In the genomic region with DNA sequence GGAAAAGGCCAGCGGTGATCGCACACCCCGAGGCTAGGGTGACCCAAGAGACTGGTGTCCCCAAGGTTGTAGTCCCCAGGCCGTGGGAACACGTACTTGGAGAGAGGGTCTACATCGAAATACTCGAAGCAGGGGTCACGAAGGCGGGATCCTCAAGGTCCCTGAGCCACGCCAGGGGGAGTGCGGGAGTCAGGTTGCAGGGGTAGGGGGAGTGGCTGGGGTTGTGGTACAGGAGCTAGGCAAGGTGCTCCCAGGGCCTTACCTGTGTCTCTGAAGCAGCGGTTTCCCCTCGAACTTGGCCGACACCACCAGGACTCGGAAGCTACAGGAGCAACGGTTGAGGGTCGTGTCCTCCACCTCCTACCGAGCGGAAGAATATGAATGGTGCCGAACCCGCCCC, we compare ENCODE assay signal across 6 cellular contexts. TPM values are rescaled to one million over a fixed set of nuclear protein-coding genes. Genes with fewer than 3 reads are reported as not detected.
DNase-seq lines count a peak whose midpoint lies in the region; ATAC-seq, FAIRE-seq and TF ChIP-seq lines count a peak whose summit lies in the region.
"Not testable (repeated sequence)": the region's sequence is repeated elsewhere in the genome, so short reads cannot be mapped to it uniquely, and the experiment has no call there.

No MANE protein-coding gene starts in this region.

- H3K4me3 ChIP-seq in A549: not testable (repeated sequence)

- not testable (repeated sequence) for H3K27ac Mint-ChIP-seq in activated naive CD8-positive, alpha-beta T cell treated with anti-CD3 and anti-CD28 coated beads, Interleukin-2, amount 50 U/mL, for 24 hours; memory B cell

- not testable (repeated sequence) for H3K9me3 Mint-ChIP-seq in activated naive CD8-positive, alpha-beta T cell treated with anti-CD3 and anti-CD28 coated beads, Interleukin-2, amount 50 U/mL, for 24 hours; memory B cell

- not testable (repeated sequence) for DNase-seq in A549 (ENCODE audit: low read depth in 1 of 2, low spot score in 1 of 2); activated naive CD8-positive, alpha-beta T cell treated with anti-CD3 and anti-CD28 coated beads, Interleukin-2, amount 50 U/mL, for 24 hours; memory B cell (ENCODE audit: low spot score in 2 of 2)

- H3K27ac ChIP-seq in A549: not testable (repeated sequence)

- not testable (repeated sequence) for H3K4me2 ChIP-seq in A549

- TF ChIP-seq EP300 in A549 (IDR thresholded peaks at IDR 0.05): not testable (repeated sequence)

- not testable (repeated sequence) for H3K36me3 Mint-ChIP-seq in activated naive CD8-positive, alpha-beta T cell treated with anti-CD3 and anti-CD28 coated beads, Interleukin-2, amount 50 U/mL, for 24 hours (ENCODE audit: low read depth); memory B cell

- POLR2A ChIA-PET in A549 (lab: Yijun Ruan, JAX): not testable (repeated sequence)

- not testable (repeated sequence) for TF ChIP-seq RAD21 in A549 (conservative IDR thresholded peaks at IDR 0.05 in 1 of 2, IDR thresholded peaks at IDR 0.05 in 1 of 2)

- H3K4me1 ChIP-seq in A549: not testable (repeated sequence)

- H3K27me3 Mint-ChIP-seq in activated naive CD8-positive, alpha-beta T cell treated with anti-CD3 and anti-CD28 coated beads, Interleukin-2, amount 50 U/mL, for 24 hours; memory B cell: not testable (repeated sequence)

- not testable (repeated sequence) for TF ChIP-seq CTCF in A549 (IDR thresholded peaks at IDR 0.05)

- not testable (repeated sequence) for H3K9me3 ChIP-seq in A549

- ATAC-seq in A549 (peak; percentile 57), GM21360 (IDR thresholded peaks at IDR 0.05; ENCODE audit: unreplicated experiment) (peak; percentile 11), HG02852 (IDR thresholded peaks at IDR 0.05; ENCODE audit: unreplicated experiment) (peak; percentile 9), HG03460 (IDR thresholded peaks at IDR 0.05; ENCODE audit: unreplicated experiment) (peak; percentile 12), memory B cell (ENCODE audit: low read depth) (peak; percentile 21)
- peak; percentile 15 for ATAC-seq in activated naive CD8-positive, alpha-beta T cell treated with anti-CD3 and anti-CD28 coated beads, Interleukin-2, amount 50 U/mL, for 24 hours

- not testable (repeated sequence) for TF ChIP-seq POLR2A in A549 (IDR thresholded peaks at IDR 0.05; ENCODE audit: low read length)

- not testable (repeated sequence) for H3K4me1 Mint-ChIP-seq in activated naive CD8-positive, alpha-beta T cell treated with anti-CD3 and anti-CD28 coated beads, Interleukin-2, amount 50 U/mL, for 24 hours; memory B cell

- not testable (repeated sequence) for FAIRE-seq in A549 (lab: Jason Lieb, UNC)

- CTCF ChIA-PET in A549 (lab: Yijun Ruan, JAX): not testable (repeated sequence)

- H3K4me3 Mint-ChIP-seq in activated naive CD8-positive, alpha-beta T cell treated with anti-CD3 and anti-CD28 coated beads, Interleukin-2, amount 50 U/mL, for 24 hours; memory B cell: not testable (repeated sequence)

- no CpG with 5 or more reads among the region's 21 CpGs for WGBS in A549 (ENCODE audit: missing lambda C conversion rate)

RNA-seq across cellular contexts. Expression of a gene that starts 0.4 kb away (rescaled TPM):
- polyA plus RNA-seq in A549 (2011; rRNA removed) (19.3 and 25.3 TPM in 2 replicates), A549 (2017; fragmentation: RNase III; extraction: RNeasy Plus Mini Kit Qiagen cat#74134 plus additional on column Dnase treatment) (11.5 to 12.5 TPM (median 11.6 TPM) in 3 replicates)
- 96.6 and 125 TPM in 2 replicates for polyA plus RNA-seq in A549 (2012; cell fraction: cytosol; rRNA removed)
- polyA plus RNA-seq in A549 (2012; cell fraction: nucleus; rRNA removed): 50.2 and 67.2 TPM in 2 replicates
- polyA minus RNA-seq in A549 (2011; rRNA and poly(A)+ RNA removed): 4.1 and 7.9 TPM in 2 replicates

RNA-seq across cellular contexts. Expression of a gene that starts 0.6 kb away (rescaled TPM):
- 15.8 and 24.6 TPM in 2 replicates for polyA plus RNA-seq in A549 (2011; rRNA removed)
- polyA plus RNA-seq in A549 (2012; cell fraction: cytosol; rRNA removed): 46.4 and 92.0 TPM in 2 replicates
- 122 and 239 TPM in 2 replicates for polyA plus RNA-seq in A549 (2012; cell fraction: nucleus; rRNA removed)
- polyA plus RNA-seq in A549 (2017; fragmentation: RNase III; extraction: RNeasy Plus Mini Kit Qiagen cat#74134 plus additional on column Dnase treatment): 41.8 to 48.9 TPM (median 48.4 TPM) in 3 replicates
- 7.8 and 15.3 TPM in 2 replicates for polyA minus RNA-seq in A549 (2011; rRNA and poly(A)+ RNA removed)

RNA-seq across cellular contexts. Expression of a gene that starts 6.0 kb away (rescaled TPM):
- 2.5 and 5.8 TPM in 2 replicates for polyA plus RNA-seq in A549 (2011; rRNA removed)
- 2.8 and 2.9 TPM in 2 replicates for polyA plus RNA-seq in A549 (2012; cell fraction: cytosol; rRNA removed)
- 3.7 and 13.2 TPM in 2 replicates for polyA plus RNA-seq in A549 (2012; cell fraction: nucleus; rRNA removed)
- 23.4 to 25.9 TPM (median 25.5 TPM) in 3 replicates for polyA plus RNA-seq in A549 (2017; fragmentation: RNase III; extraction: RNeasy Plus Mini Kit Qiagen cat#74134 plus additional on column Dnase treatment)
- polyA minus RNA-seq in A549 (2011; rRNA and poly(A)+ RNA removed): 1.2 and 2.5 TPM in 2 replicates

RNA-seq across cellular contexts. Expression of a gene that starts 47.2 kb away (rescaled TPM):
- polyA plus RNA-seq in A549 (2011; rRNA removed): 0.84 and 1.6 TPM in 2 replicates
- 1.3 and 1.5 TPM in 2 replicates for polyA plus RNA-seq in A549 (2012; cell fraction: cytosol; rRNA removed)
- 15.5 and 19.3 TPM in 2 replicates for polyA plus RNA-seq in A549 (2012; cell fraction: nucleus; rRNA removed)
- 1.1 TPM in 3 replicates for polyA plus RNA-seq in A549 (2017; fragmentation: RNase III; extraction: RNeasy Plus Mini Kit Qiagen cat#74134 plus additional on column Dnase treatment)
- polyA minus RNA-seq in A549 (2011; rRNA and poly(A)+ RNA removed): 0.58 and 0.73 TPM in 2 replicates

RNA-seq across cellular contexts. Expression of a gene that starts 52.5 kb away (rescaled TPM):
- polyA plus RNA-seq in A549 (2011; rRNA removed) (21.1 and 26.7 TPM in 2 replicates), A549 (2017; fragmentation: RNase III; extraction: RNeasy Plus Mini Kit Qiagen cat#74134 plus additional on column Dnase treatment) (26.0 to 35.1 TPM (median 27.6 TPM) in 3 replicates)
- polyA plus RNA-seq in A549 (2012; cell fraction: cytosol; rRNA removed): 20.8 and 24.4 TPM in 2 replicates
- polyA plus RNA-seq in A549 (2012; cell fraction: nucleus; rRNA removed): 169 and 179 TPM in 2 replicates
- 14.5 and 24.5 TPM in 2 replicates for polyA minus RNA-seq in A549 (2011; rRNA and poly(A)+ RNA removed)
